Comparison of ENCODE assay signal across 8 cellular contexts in genomic region chr14:102362084-102362483, GRCh38.
DNase-seq lines count a peak whose midpoint lies in the region; ATAC-seq and TF ChIP-seq lines count a peak whose summit lies in the region.

No MANE protein-coding gene starts in this region.

- DNase-seq in NCI-H146 (lab: John Stamatoyannopoulos, UW) (peak; percentile 0), NCI-H146 treated with DMSO at 0.1 percent for 48 hours (lab: John Stamatoyannopoulos, UW; ENCODE audit: unreplicated experiment) (no peak), HPDE6-E6E7 (ENCODE audit: extremely low spot score) (peak; percentile 37), fibroblast of mammary gland (ENCODE audit: low read depth) (peak; percentile 65), pons (ENCODE audit: low spot score) (peak; percentile 45), NCI-H2196 (lab: John Stamatoyannopoulos, UW; ENCODE audit: unreplicated experiment) (no peak)
- peak; percentile 39 for DNase-seq in activated CD8-positive, alpha-beta memory T cell treated with anti-CD3 and anti-CD28 coated beads, Interleukin-2, amount 50 U/mL, for 4 hours

- no peak for TF ChIP-seq CTCF in fibroblast of mammary gland (conservative IDR thresholded peaks at IDR 0.05; ENCODE audit: control insufficient read depth, insufficient read depth, low read depth, low read length)

- peak overlapping the region; percentile 95 for H3K4me3 ChIP-seq in fibroblast of mammary gland (ENCODE audit: control insufficient read depth, low read depth, low read length)

- ATAC-seq in HG03442 (IDR thresholded peaks at IDR 0.05; ENCODE audit: unreplicated experiment), result no peak

Comparison
In these comparisons a context has a peak if more than half of its experiments do, and no peak if none do; other contexts are left out.
1. DNase-seq: peak in NCI-H146 (single experiment), HPDE6-E6E7 (single experiment), activated CD8-positive, alpha-beta memory T cell treated with anti-CD3 and anti-CD28 coated beads, Interleukin-2, amount 50 U/mL, for 4 hours (single experiment), fibroblast of mammary gland (single experiment) and pons (single experiment); none in NCI-H146 treated with DMSO at 0.1 percent for 48 hours (single experiment) and NCI-H2196 (single experiment).